ENCODE assay signal across 24 cellular contexts in genomic region chr2:63034575-63034974, GRCh38. TPM values are rescaled to one million over a fixed set of nuclear protein-coding genes. Genes with fewer than 3 reads are reported as not detected.
"Had no signal": no experiment of that assay in that cellular context is flagged by ENCODE, and none has a peak within 500 bp of the region (broad histone marks: within the 10 kb centered on the region; RNA-seq: fewer than 3 reads in every experiment).

No MANE protein-coding gene starts in this region.

- H3K27me3 ChIP-seq: breast epithelium, gastrocnemius medialis, heart left ventricle, stomach had no signal

- H3K36me3 ChIP-seq: breast epithelium, gastrocnemius medialis, heart left ventricle, left ventricle myocardium inferior had no signal

- H3K4me3 ChIP-seq: breast epithelium, coronary artery, gastrocnemius medialis, heart left ventricle, left ventricle myocardium inferior, psoas muscle, smooth muscle cell, stomach had no signal

- DNase-seq: activated CD4-positive, alpha-beta T cell treated with anti-CD3 and anti-CD28 coated beads, Interleukin-2, amount 10 ng/mL, durations not matched to agents 24 days and 14 days; activated CD8-positive, alpha-beta T cell treated with anti-CD3 and anti-CD28 coated beads for 36 hours; activated naive CD4-positive, alpha-beta T cell treated with anti-CD3 and anti-CD28 coated beads for 36 hours; activated T-cell treated with anti-CD3 and anti-CD28 coated beads, Interleukin-2, amount 50 U/mL, for 24 hours; anterior cingulate cortex; gastrocnemius medialis; heart left ventricle; kidney glomerular epithelial cell; left ventricle myocardium inferior; mammary epithelial cell; naive B cell; psoas muscle; right cardiac atrium; stimulated activated CD4-positive, alpha-beta T cell treated with anti-CD3 and anti-CD28 coated beads, Interleukin-4, amount 100 ng/mL, for 24 hours; stomach; T1000 had no signal

- H3K4me1 ChIP-seq: breast epithelium, gastrocnemius medialis, heart left ventricle, psoas muscle, stomach had no signal

- H3K27ac ChIP-seq: breast epithelium, coronary artery, gastrocnemius medialis, heart left ventricle, left ventricle myocardium inferior, psoas muscle, stomach had no signal

- H3K9me3 ChIP-seq: breast epithelium, gastrocnemius medialis, heart left ventricle, left ventricle myocardium inferior, psoas muscle, stomach had no signal

- ATAC-seq: activated CD8-positive, alpha-beta T cell treated with anti-CD3 and anti-CD28 coated beads for 36 hours; esophagus mucosa; gastrocnemius medialis; heart left ventricle; psoas muscle; right cardiac atrium; stimulated activated effector memory CD8-positive, alpha-beta T cell treated with anti-CD3 and anti-CD28 coated beads, Interleukin-12 subunit alpha, Interleukin-12 subunit beta, amount 100 ng/mL, for 72 hours had no signal

- H3K4me2 ChIP-seq: smooth muscle cell had no signal

RNA-seq across cellular contexts. Expression of gene OTX1, which starts 16.1 kb away (rescaled TPM):
- total RNA-seq: activated CD4-positive, alpha-beta T cell treated with anti-CD3 and anti-CD28 coated beads, Interleukin-2, amount 10 ng/mL, durations not matched to agents 24 days and 14 days; activated CD8-positive, alpha-beta T cell treated with anti-CD3 and anti-CD28 coated beads for 36 hours; activated naive CD4-positive, alpha-beta T cell treated with anti-CD3 and anti-CD28 coated beads for 36 hours; breast epithelium; gastrocnemius medialis; left ventricle myocardium inferior; mononuclear cell; osteocyte; psoas muscle; right cardiac atrium; smooth muscle cell; stomach; T-helper 1 cell treated with Interleukin-12 subunit alpha and Interleukin-12 subunit beta and Interleukin-4 antibody, amounts not matched to agents 30 ng/mL and 1 ng/mL, for 36 hours had no signal
- polyA plus RNA-seq: heart left ventricle, psoas muscle, right cardiac atrium had no signal
